ENCODE assay signal across 26 cellular contexts in the genomic region with DNA sequence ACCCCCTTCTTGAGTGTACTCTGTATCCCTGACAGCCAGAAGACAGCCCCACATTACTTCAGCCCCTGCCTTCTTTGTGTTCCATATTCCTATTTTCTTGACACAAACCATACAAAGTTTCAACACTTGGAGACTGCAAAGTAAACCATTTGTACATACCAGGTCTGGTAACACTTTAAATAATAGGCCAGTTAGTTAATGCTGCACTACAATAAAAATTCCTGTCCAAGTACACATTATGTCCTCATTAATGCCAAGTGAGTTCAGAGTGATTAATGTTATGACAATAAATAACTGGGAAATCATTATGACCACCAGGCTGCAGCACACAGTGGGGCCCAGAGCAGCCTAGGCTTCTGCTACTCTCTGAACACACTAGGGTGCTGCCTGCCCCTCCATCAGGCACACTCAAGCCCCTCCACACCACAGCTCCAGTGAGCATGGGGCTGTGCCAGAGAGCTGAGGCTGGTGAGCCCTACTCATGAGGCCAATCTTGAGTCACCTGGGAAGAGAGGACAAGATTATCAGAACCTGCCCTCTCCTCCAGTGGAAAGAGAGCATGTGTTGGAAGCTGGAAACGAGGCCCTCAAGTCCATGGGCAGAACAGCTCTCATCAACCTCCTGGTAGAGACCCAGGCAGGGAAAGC.
"Had no signal": no experiment of that assay in that cellular context is flagged by ENCODE, and none has a peak within 500 bp of the region (broad histone marks: within the 10 kb centered on the region; RNA-seq: fewer than 3 reads in every experiment).

No MANE protein-coding gene starts in this region.

- H3K27me3 ChIP-seq: adrenal gland, heart left ventricle, neutrophil, right atrium auricular region, vagina had no signal

- H3K36me3 Mint-ChIP-seq: activated naive CD8-positive, alpha-beta T cell treated with anti-CD3 and anti-CD28 coated beads for 36 hours; brain; type B pancreatic cell; WTC11 had no signal

- H3K4me3 Mint-ChIP-seq: activated CD8-positive, alpha-beta T cell treated with anti-CD3 and anti-CD28 coated beads, Interleukin-2, amount 10 ng/mL, durations not matched to agents 7 days and 5 days; activated naive CD4-positive, alpha-beta T cell treated with anti-CD3 and anti-CD28 coated beads for 36 hours; activated naive CD8-positive, alpha-beta T cell treated with anti-CD3 and anti-CD28 coated beads for 36 hours; activated T-helper 1 cell treated with anti-CD3 and anti-CD28 coated beads, Interleukin-12 subunit alpha, Interleukin-12 subunit beta, Interleukin-2, Interleukin-4 antibody, amounts not matched to agents 30 ng/mL and 10 ng/mL and 1 ng/mL, durations not matched to agents 14 hours and 24 hours and 36 hours; brain; effector memory CD8-positive, alpha-beta T cell; nephron; stimulated activated naive B cell treated with anti-CD40 and anti-IgM and Interleukin-4, amounts not matched to agents 10 μg/mL and 1 μg/mL and 100 μg/mL, for 72 hours; type B pancreatic cell; WTC11 had no signal

- H3K4me1 Mint-ChIP-seq: activated naive CD8-positive, alpha-beta T cell treated with anti-CD3 and anti-CD28 coated beads for 36 hours; brain; nephron; stimulated activated naive B cell treated with anti-CD40 and anti-IgM and Interleukin-4, amounts not matched to agents 10 μg/mL and 1 μg/mL and 100 μg/mL, for 72 hours had no signal

- H3K27me3 Mint-ChIP-seq: type B pancreatic cell had no signal

- DNase-seq: activated CD8-positive, alpha-beta T cell treated with anti-CD3 and anti-CD28 coated beads, Interleukin-2, amount 10 ng/mL, durations not matched to agents 7 days and 5 days; activated effector memory CD4-positive, alpha-beta T cell treated with anti-CD3 and anti-CD28 coated beads, Interleukin-2, amount 50 U/mL, for 16 hours; activated naive CD4-positive, alpha-beta T cell treated with anti-CD3 and anti-CD28 coated beads for 36 hours; activated naive CD8-positive, alpha-beta T cell treated with anti-CD3 and anti-CD28 coated beads for 36 hours; adrenal gland; aorta; cortex of kidney; effector memory CD8-positive, alpha-beta T cell; foreskin fibroblast; heart left ventricle; left ventricle myocardium inferior; psoas muscle; stimulated activated CD4-positive, alpha-beta T cell treated with anti-CD3 and anti-CD28 coated beads, Interleukin-15, amount 100 ng/mL, for 24 hours; stimulated activated CD4-positive, alpha-beta T cell treated with anti-CD3 and anti-CD28 coated beads, Interleukin-2, amount 100 ng/mL, for 24 hours; stimulated activated naive B cell treated with anti-CD40 and anti-IgM and Interleukin-4, amounts not matched to agents 10 μg/mL and 1 μg/mL and 100 μg/mL, for 72 hours; T-helper 2 cell had no signal

- ATAC-seq: activated CD8-positive, alpha-beta T cell treated with anti-CD3 and anti-CD28 coated beads, Interleukin-2, amount 10 ng/mL, durations not matched to agents 7 days and 5 days; effector memory CD8-positive, alpha-beta T cell; heart left ventricle; psoas muscle; stimulated activated naive B cell treated with anti-CD40 and anti-IgM and Interleukin-4, amounts not matched to agents 10 μg/mL and 1 μg/mL and 100 μg/mL, for 72 hours; WTC11 had no signal

- H3K4me3 ChIP-seq: adrenal gland, heart left ventricle, left ventricle myocardium inferior, lung, psoas muscle, right atrium auricular region, thoracic aorta, vagina had no signal

- H3K4me1 ChIP-seq: adrenal gland, heart left ventricle, psoas muscle, right atrium auricular region, vagina had no signal

- H3K9me3 ChIP-seq: adrenal gland, left ventricle myocardium inferior, neutrophil, psoas muscle, right atrium auricular region, thoracic aorta, vagina had no signal

- H3K27ac ChIP-seq: adrenal gland, left ventricle myocardium inferior, neutrophil, psoas muscle, right atrium auricular region, thoracic aorta, vagina had no signal

- H3K27ac Mint-ChIP-seq: activated CD8-positive, alpha-beta T cell treated with anti-CD3 and anti-CD28 coated beads, Interleukin-2, amount 10 ng/mL, durations not matched to agents 7 days and 5 days; activated naive CD4-positive, alpha-beta T cell treated with anti-CD3 and anti-CD28 coated beads for 36 hours; activated naive CD8-positive, alpha-beta T cell treated with anti-CD3 and anti-CD28 coated beads for 36 hours; activated T-helper 1 cell treated with anti-CD3 and anti-CD28 coated beads, Interleukin-12 subunit alpha, Interleukin-12 subunit beta, Interleukin-2, Interleukin-4 antibody, amounts not matched to agents 30 ng/mL and 10 ng/mL and 1 ng/mL, durations not matched to agents 14 hours and 24 hours and 36 hours; brain; effector memory CD8-positive, alpha-beta T cell; nephron; stimulated activated naive B cell treated with anti-CD40 and anti-IgM and Interleukin-4, amounts not matched to agents 10 μg/mL and 1 μg/mL and 100 μg/mL, for 72 hours; type B pancreatic cell; WTC11 had no signal

- H3K36me3 ChIP-seq: adrenal gland, heart left ventricle, left ventricle myocardium inferior, neutrophil, right atrium auricular region, thoracic aorta, vagina had no signal

- H3K9me3 Mint-ChIP-seq: activated naive CD4-positive, alpha-beta T cell treated with anti-CD3 and anti-CD28 coated beads for 36 hours; activated naive CD8-positive, alpha-beta T cell treated with anti-CD3 and anti-CD28 coated beads for 36 hours; activated T-helper 1 cell treated with anti-CD3 and anti-CD28 coated beads, Interleukin-12 subunit alpha, Interleukin-12 subunit beta, Interleukin-2, Interleukin-4 antibody, amounts not matched to agents 30 ng/mL and 10 ng/mL and 1 ng/mL, durations not matched to agents 14 hours and 24 hours and 36 hours; brain had no signal
